Comparison of ENCODE assay signal across 29 cellular contexts in genomic region chr12:56785874-56786273, GRCh38. TPM values are rescaled to one million over a fixed set of nuclear protein-coding genes. Genes with fewer than 3 reads are reported as not detected.
"Had no signal": no experiment of that assay in that cellular context is flagged by ENCODE, and none has a peak within 500 bp of the region (broad histone marks: within the 10 kb centered on the region; RNA-seq: fewer than 3 reads in every experiment).

No MANE protein-coding gene starts in this region.

- DNase-seq: colonic mucosa; cortex of kidney; dermis blood vessel endothelial cell; dorsolateral prefrontal cortex; effector CD4-positive, alpha-beta T cell; effector CD8-positive, alpha-beta T cell; effector memory CD4-positive, alpha-beta T cell; effector memory CD8-positive, alpha-beta T cell; esophagus squamous epithelium; foreskin fibroblast; foreskin keratinocyte; foreskin melanocyte; gastrocnemius medialis; glutamatergic neuron; head of caudate nucleus; heart left ventricle; heart right ventricle had no signal

- H3K4me1 Mint-ChIP-seq: endodermal cell had no signal

- ATAC-seq: effector memory CD8-positive, alpha-beta T cell; esophagus mucosa; foreskin keratinocyte; gastrocnemius medialis; gastroesophageal sphincter; heart left ventricle; heart right ventricle had no signal

- H3K27me3 Mint-ChIP-seq: effector memory CD8-positive, alpha-beta T cell had no signal

- H3K9me3 ChIP-seq: colonic mucosa, esophagus muscularis mucosa, esophagus squamous epithelium, gastrocnemius medialis, gastroesophageal sphincter, heart left ventricle, heart right ventricle had no signal

- H3K27ac Mint-ChIP-seq: dendritic cell treated with granulocyte-macrophage colony-stimulating factor and Interleukin-4, amounts not matched to agents 40 ng/mL and 50 ng/mL, for 4 days; effector memory CD8-positive, alpha-beta T cell; endodermal cell had no signal

- H3K4me1 ChIP-seq: colonic mucosa, esophagus muscularis mucosa, foreskin keratinocyte, gastrocnemius medialis, gastroesophageal sphincter, heart left ventricle, heart right ventricle had no signal

- H3K27me3 ChIP-seq: colonic mucosa, dorsolateral prefrontal cortex, esophagus muscularis mucosa, esophagus squamous epithelium, foreskin keratinocyte, gastrocnemius medialis, heart left ventricle, heart right ventricle had no signal

- H3K9me3 Mint-ChIP-seq: dendritic cell treated with granulocyte-macrophage colony-stimulating factor and Interleukin-4, amounts not matched to agents 40 ng/mL and 50 ng/mL, for 4 days; effector memory CD8-positive, alpha-beta T cell had no signal

- FAIRE-seq: colon, endometrium, endothelial cell of umbilical vein, frontal cortex had no signal

- H3K36me3 ChIP-seq: colonic mucosa, esophagus muscularis mucosa, esophagus squamous epithelium, gastrocnemius medialis, gastroesophageal sphincter, heart left ventricle, heart right ventricle had no signal

- H3K4me3 ChIP-seq: colonic mucosa, coronary artery, dorsolateral prefrontal cortex, esophagus muscularis mucosa, esophagus squamous epithelium, gastrocnemius medialis, gastroesophageal sphincter, heart left ventricle, heart right ventricle had no signal

- H3K27ac ChIP-seq: colonic mucosa, coronary artery, dorsolateral prefrontal cortex, epithelial cell of prostate, esophagus muscularis mucosa, esophagus squamous epithelium, foreskin keratinocyte, gastrocnemius medialis, gastroesophageal sphincter, heart left ventricle, heart right ventricle had no signal

- H3K4me3 Mint-ChIP-seq: dendritic cell treated with granulocyte-macrophage colony-stimulating factor and Interleukin-4, amounts not matched to agents 40 ng/mL and 50 ng/mL, for 4 days; effector memory CD8-positive, alpha-beta T cell; endodermal cell had no signal

RNA-seq across cellular contexts. Expression of gene HSD17B6, which starts 22.8 kb away (rescaled TPM):
- total RNA-seq: dermis blood vessel endothelial cell, endothelial cell of umbilical vein, glomerular endothelial cell had no signal
